Comparison of ENCODE assay signal across 8 cellular contexts in genomic region chr14:73759183-73759713, GRCh38. TPM values are rescaled to one million over a fixed set of nuclear protein-coding genes. Genes with fewer than 3 reads are reported as not detected.
DNase-seq lines count a peak whose midpoint lies in the region; ATAC-seq and TF ChIP-seq lines count a peak whose summit lies in the region.

No MANE protein-coding gene starts in this region.

- peak; percentile 10 for ATAC-seq in left lobe of liver
- no peak for ATAC-seq in stimulated activated effector memory CD8-positive, alpha-beta T cell treated with anti-CD3 and anti-CD28 coated beads, Interleukin-12 subunit alpha, Interleukin-12 subunit beta, amount 100 ng/mL, for 72 hours
- ATAC-seq in HG02571 (IDR thresholded peaks at IDR 0.05; ENCODE audit: unreplicated experiment), result no peak

- H3K27ac Mint-ChIP-seq in stimulated activated effector memory CD8-positive, alpha-beta T cell treated with anti-CD3 and anti-CD28 coated beads, Interleukin-12 subunit alpha, Interleukin-12 subunit beta, amount 100 ng/mL, for 72 hours, result peak overlapping the region; percentile 91

- no peak for TF ChIP-seq CTCF in BJ (IDR thresholded peaks at IDR 0.05; ENCODE audit: insufficient read depth, low read depth, low read length)
- TF ChIP-seq CTCF in HEK293 (tag by site-specific recombination; IDR thresholded peaks at IDR 0.05), result no peak

- H3K27ac ChIP-seq in HEK293 (ENCODE audit: extremely low read depth, low read depth, low read length), result peak overlapping the region; percentile 91

- peaks cover 1% of the 10 kb centered on the region; the same call in 1 of the 2 replicates for H3K36me3 ChIP-seq in BJ (ENCODE audit: control insufficient read depth, insufficient read depth, low read length)
- peaks cover 0 to 3% of the 10 kb centered on the region in 2 experiments; a peak in 1 of 3 replicates for H3K36me3 ChIP-seq in HEK293 (ENCODE audit: control insufficient read depth in 2 of 2, insufficient read depth in 1 of 2, low read length in 2 of 2)

- POLR2A ChIA-PET in BJ (lab: Charles Lee), result interaction anchor here (0.6 to 1.0 kb wide), 3 partner anchors 92 to 965 kb away, joined by 3 to 6 read pairs (median 3); partner anchors contain the start of gene PTGR2
- POLR2A ChIA-PET in HEK293 (lab: Yijun Ruan, JAX), result interaction anchor here (0.5 to 3.2 kb wide), 12 partner anchors 9 to 97 kb away, joined by 3 to 52 read pairs (median 4); partner anchors contain the start of genes PNMA1 and PTGR2

- DNase-seq in BJ (ENCODE audit: low read depth), result no peak
- peak; percentile 63 for DNase-seq in UCSD-AML1 (lab: John Stamatoyannopoulos, UW; ENCODE audit: unreplicated experiment)
- peak; percentile 40 for DNase-seq in cortex of kidney (lab: John Stamatoyannopoulos, UW)
- DNase-seq in left lobe of liver (ENCODE audit: low spot score), result peak; percentile 73
- DNase-seq in stimulated activated effector memory CD8-positive, alpha-beta T cell treated with anti-CD3 and anti-CD28 coated beads, Interleukin-12 subunit alpha, Interleukin-12 subunit beta, amount 100 ng/mL, for 72 hours (ENCODE audit: low spot score in 2 of 2), result no peak
- no peak for DNase-seq in kidney glomerular epithelial cell (lab: John Stamatoyannopoulos, UW)

- H3K4me3 Mint-ChIP-seq in stimulated activated effector memory CD8-positive, alpha-beta T cell treated with anti-CD3 and anti-CD28 coated beads, Interleukin-12 subunit alpha, Interleukin-12 subunit beta, amount 100 ng/mL, for 72 hours, result peak overlapping the region; percentile 83

- CTCF ChIA-PET in BJ (lab: Yijun Ruan, JAX), result interaction anchor here (0.7 to 3.1 kb wide), 14 partner anchors 9 to 92 kb away, joined by 3 to 23 read pairs (median 6); partner anchors contain the start of gene PTGR2
- CTCF ChIA-PET in HEK293 (lab: Yijun Ruan, JAX), result interaction anchor here (0.7 to 3.1 kb wide), 19 partner anchors 9 to 318 kb away, joined by 3 to 35 read pairs (median 5); partner anchors contain the start of gene ACOT2

- H3K4me1 Mint-ChIP-seq in stimulated activated effector memory CD8-positive, alpha-beta T cell treated with anti-CD3 and anti-CD28 coated beads, Interleukin-12 subunit alpha, Interleukin-12 subunit beta, amount 100 ng/mL, for 72 hours, result peaks cover 84% of the 10 kb centered on the region

- H3K4me1 ChIP-seq in HEK293 (ENCODE audit: control insufficient read depth, insufficient read depth, low read length), result peaks cover 27% of the 10 kb centered on the region

- H3K4me3 ChIP-seq in BJ (ENCODE audit: low read depth, low read length), result peak overlapping the region; percentile 69
- H3K4me3 ChIP-seq in HEK293 (ENCODE audit: low read depth, low read length), result peak overlapping the region; percentile 77

- peaks cover 58% of the 10 kb centered on the region for H3K36me3 Mint-ChIP-seq in stimulated activated effector memory CD8-positive, alpha-beta T cell treated with anti-CD3 and anti-CD28 coated beads, Interleukin-12 subunit alpha, Interleukin-12 subunit beta, amount 100 ng/mL, for 72 hours

- no peaks in the 10 kb centered on the region for H3K9me3 Mint-ChIP-seq in stimulated activated effector memory CD8-positive, alpha-beta T cell treated with anti-CD3 and anti-CD28 coated beads, Interleukin-12 subunit alpha, Interleukin-12 subunit beta, amount 100 ng/mL, for 72 hours

- no peaks in the 10 kb centered on the region for H3K27me3 ChIP-seq in BJ (ENCODE audit: control insufficient read depth, insufficient read depth, low read length)

- no peaks in the 10 kb centered on the region for H3K9me3 ChIP-seq in HEK293 (ENCODE audit: control insufficient read depth, insufficient read depth, low read depth, low read length)

TF ChIP-seq in HEK293, 187 proteins besides CTCF, POLR2A, EP300 and RAD21 (continues in another document):
- TF ChIP-seq KLF1 (tag by site-specific recombination; IDR thresholded peaks at IDR 0.05) (no peak), ZNF175 (tag by site-specific recombination; IDR thresholded peaks at IDR 0.05) (no peak), SP2 (tag by site-specific recombination; IDR thresholded peaks at IDR 0.05) (no peak), ZNF133 (tag by site-specific recombination; IDR thresholded peaks at IDR 0.05) (no peak), KLF9 (tag by site-specific recombination; IDR thresholded peaks at IDR 0.05; ENCODE audit: low read depth) (peak; percentile 32; the same call in 1 of the 2 replicates), ZNF600 (tag by site-specific recombination; IDR thresholded peaks at IDR 0.05) (0 out of 2 replicates have a peak, but pooled peaks have one; percentile 47), BCL6B (tag by site-specific recombination; IDR thresholded peaks at IDR 0.05) (no peak), ZBTB44 (tag by site-specific recombination; IDR thresholded peaks at IDR 0.05) (peak; percentile 52), ZNF26 (tag by site-specific recombination; IDR thresholded peaks at IDR 0.05) (no peak), ZFP37 (tag by site-specific recombination; IDR thresholded peaks at IDR 0.05) (no peak), ZNF585B (tag by site-specific recombination; IDR thresholded peaks at IDR 0.05) (no peak), ZNF37A (tag by site-specific recombination; IDR thresholded peaks at IDR 0.05) (no peak), GLIS1 (tag by site-specific recombination; IDR thresholded peaks at IDR 0.05) (no peak), HOXD13 (CRISPR knock-in tag; IDR thresholded peaks at IDR 0.05; ENCODE audit: borderline replicate concordance) (no peak), ZNF10 (tag by site-specific recombination; IDR thresholded peaks at IDR 0.05) (no peak), ZNF423 (tag by site-specific recombination; IDR thresholded peaks at IDR 0.05) (no peak), ZNF623 (tag by site-specific recombination; IDR thresholded peaks at IDR 0.05) (no peak), ZFP41 (tag by site-specific recombination; IDR thresholded peaks at IDR 0.05; ENCODE audit: borderline replicate concordance) (no peak), ZBTB26 (tag by site-specific recombination; optimal IDR thresholded peaks at IDR 0.05) (peak; percentile 83)

RNA-seq across cellular contexts. Expression of gene PNMA1, which starts 45.1 kb away (rescaled TPM):
- polyA plus RNA-seq in BJ (2011; rRNA removed), result 8.8 and 11.6 TPM in 2 replicates
- polyA minus RNA-seq in BJ (2011; rRNA and poly(A)+ RNA removed), result 4.2 and 6.0 TPM in 2 replicates
- 2.3 TPM for total RNA-seq in left lobe of liver

Comparison
In these comparisons a context has a peak if more than half of its experiments do, and no peak if none do; other contexts are left out.
1. DNase-seq: peak in UCSD-AML1 (single experiment), cortex of kidney (single experiment) and left lobe of liver (single experiment); none in BJ (single experiment), stimulated activated effector memory CD8-positive, alpha-beta T cell treated with anti-CD3 and anti-CD28 coated beads, Interleukin-12 subunit alpha, Interleukin-12 subunit beta, amount 100 ng/mL, for 72 hours (0 of 2) and kidney glomerular epithelial cell (single experiment).